ENCODE assay signal across 20 cellular contexts in the genomic region with DNA sequence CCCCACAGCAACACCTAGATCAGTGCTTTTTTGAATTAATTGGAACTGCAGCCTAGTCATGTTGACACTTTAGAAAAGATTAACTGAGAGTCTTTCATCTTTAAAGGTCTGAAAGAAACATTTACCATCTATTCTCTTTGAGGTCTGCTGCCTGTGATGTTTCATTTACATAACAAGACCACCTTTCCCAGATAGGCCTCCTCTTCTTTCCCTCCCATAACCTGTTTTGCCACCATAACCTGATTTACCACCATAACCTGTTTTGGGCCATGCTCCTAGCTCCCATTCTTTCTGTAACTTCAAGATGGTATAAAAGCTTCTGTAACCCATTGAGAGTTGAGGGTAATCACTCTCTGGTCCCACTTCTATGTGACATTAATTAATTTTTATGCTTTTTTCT.
"Had no signal": no experiment of that assay in that cellular context is flagged by ENCODE, and none has a peak within 500 bp of the region (broad histone marks: within the 10 kb centered on the region; RNA-seq: fewer than 3 reads in every experiment).

No MANE protein-coding gene starts in this region.

- H3K4me3 ChIP-seq: heart left ventricle, psoas muscle, spleen, testis, tibial nerve had no signal

- H3K9me3 Mint-ChIP-seq: nephron progenitor cell had no signal

- H3K27ac ChIP-seq: heart left ventricle, parathyroid adenoma, psoas muscle, spleen, testis, tibial nerve had no signal

- H3K27ac Mint-ChIP-seq: naive thymus-derived CD4-positive, alpha-beta T cell; nephron progenitor cell; stimulated activated naive B cell treated with anti-CD40 and anti-IgM and Interleukin-4, amounts not matched to agents 10 μg/mL and 1 μg/mL and 100 μg/mL, for 72 hours; stimulated activated naive CD8-positive, alpha-beta T cell treated with anti-CD3 and anti-CD28 coated beads, Interleukin-15, amount 100 ng/mL, for 72 hours had no signal

- H2AFZ ChIP-seq: parathyroid adenoma had no signal

- H3K79me2 ChIP-seq: parathyroid adenoma had no signal

- DNase-seq: cerebellar nuclear complex; dermis blood vessel endothelial cell; foreskin melanocyte; heart left ventricle; hippocampal formation; kidney glomerular epithelial cell; naive thymus-derived CD4-positive, alpha-beta T cell; nephron progenitor cell; psoas muscle; retina; spleen; stimulated activated CD4-positive, alpha-beta T cell treated with anti-CD3 and anti-CD28 coated beads, Interleukin-15, amount 100 ng/mL, for 24 hours; stimulated activated CD4-positive, alpha-beta T cell treated with anti-CD3 and anti-CD28 coated beads, Interleukin-1b, Interleukin-23, amount 100 ng/mL, for 48 hours; stimulated activated CD4-positive, alpha-beta T cell treated with anti-CD3 and anti-CD28 coated beads, Interleukin-4, amount 100 ng/mL, for 4 hours; stimulated activated naive B cell treated with anti-CD40 and anti-IgM and Interleukin-4, amounts not matched to agents 10 μg/mL and 1 μg/mL and 100 μg/mL, for 72 hours; stimulated activated naive CD8-positive, alpha-beta T cell treated with anti-CD3 and anti-CD28 coated beads, Interleukin-15, amount 100 ng/mL, for 72 hours; testis had no signal

- H3K27me3 ChIP-seq: heart left ventricle, spleen, testis, tibial nerve had no signal

- H3K4me3 Mint-ChIP-seq: naive thymus-derived CD4-positive, alpha-beta T cell; nephron progenitor cell; stimulated activated naive B cell treated with anti-CD40 and anti-IgM and Interleukin-4, amounts not matched to agents 10 μg/mL and 1 μg/mL and 100 μg/mL, for 72 hours; stimulated activated naive CD8-positive, alpha-beta T cell treated with anti-CD3 and anti-CD28 coated beads, Interleukin-15, amount 100 ng/mL, for 72 hours had no signal

- H3K36me3 Mint-ChIP-seq: naive thymus-derived CD4-positive, alpha-beta T cell; stimulated activated naive B cell treated with anti-CD40 and anti-IgM and Interleukin-4, amounts not matched to agents 10 μg/mL and 1 μg/mL and 100 μg/mL, for 72 hours had no signal

- H3K9me3 ChIP-seq: heart left ventricle, psoas muscle, testis, tibial nerve had no signal

- H3K4me1 Mint-ChIP-seq: naive thymus-derived CD4-positive, alpha-beta T cell; stimulated activated naive B cell treated with anti-CD40 and anti-IgM and Interleukin-4, amounts not matched to agents 10 μg/mL and 1 μg/mL and 100 μg/mL, for 72 hours; stimulated activated naive CD8-positive, alpha-beta T cell treated with anti-CD3 and anti-CD28 coated beads, Interleukin-15, amount 100 ng/mL, for 72 hours had no signal

- ATAC-seq: heart left ventricle; naive thymus-derived CD4-positive, alpha-beta T cell; psoas muscle; sciatic nerve; stimulated activated naive B cell treated with anti-CD40 and anti-IgM and Interleukin-4, amounts not matched to agents 10 μg/mL and 1 μg/mL and 100 μg/mL, for 72 hours; stimulated activated naive CD8-positive, alpha-beta T cell treated with anti-CD3 and anti-CD28 coated beads, Interleukin-15, amount 100 ng/mL, for 72 hours had no signal

- H3K9ac ChIP-seq: parathyroid adenoma had no signal

- H3K4me1 ChIP-seq: heart left ventricle, parathyroid adenoma, psoas muscle, spleen, testis, tibial nerve had no signal

- H3K27me3 Mint-ChIP-seq: naive thymus-derived CD4-positive, alpha-beta T cell; stimulated activated naive B cell treated with anti-CD40 and anti-IgM and Interleukin-4, amounts not matched to agents 10 μg/mL and 1 μg/mL and 100 μg/mL, for 72 hours; stimulated activated naive CD8-positive, alpha-beta T cell treated with anti-CD3 and anti-CD28 coated beads, Interleukin-15, amount 100 ng/mL, for 72 hours had no signal

- H3K36me3 ChIP-seq: heart left ventricle, spleen, tibial nerve had no signal
